ENCODE assay signal across 3 cellular contexts in the genomic region with DNA sequence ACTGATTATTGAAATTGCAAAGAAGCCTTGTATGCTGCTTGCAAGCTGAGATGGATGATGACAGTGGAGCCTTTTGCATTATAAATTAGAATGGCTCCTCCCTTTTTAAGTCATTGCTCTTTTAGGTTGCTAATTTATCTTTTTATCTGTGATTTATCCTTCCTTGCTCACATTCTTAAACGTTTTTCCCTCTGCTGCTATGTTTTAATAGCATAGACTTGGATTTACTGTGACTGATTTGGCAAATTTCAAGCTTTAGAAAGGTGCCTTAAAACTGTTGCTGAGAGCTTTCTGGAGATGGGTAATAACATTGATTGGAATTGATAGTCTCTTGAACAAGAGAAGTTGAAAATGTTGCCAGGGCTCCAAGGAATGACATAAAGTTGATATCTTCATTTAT.
TF ChIP-seq lines count a peak whose summit lies in the region.

No MANE protein-coding gene starts in this region.

TF ChIP-seq in SK-N-SH treated with all-trans-retinoic acid at 6 μM for 48 hours, 23 proteins besides CTCF, POLR2A, EP300 and RAD21:
- TF ChIP-seq PATZ1 (CRISPR knock-in tag; IDR thresholded peaks at IDR 0.05; ENCODE audit: borderline replicate concordance) (no peak), ZC3H10 (CRISPR knock-in tag; IDR thresholded peaks at IDR 0.05) (peak; percentile 79; the same call in 1 of the 2 replicates), TCF4 (CRISPR knock-in tag; IDR thresholded peaks at IDR 0.05; ENCODE audit: borderline replicate concordance) (no peak), CSDC2 (CRISPR knock-in tag; IDR thresholded peaks at IDR 0.05) (no peak), ZNF70 (CRISPR knock-in tag; IDR thresholded peaks at IDR 0.05) (no peak), ZFP30 (CRISPR knock-in tag; IDR thresholded peaks at IDR 0.05) (no peak), ISL1 (CRISPR knock-in tag; IDR thresholded peaks at IDR 0.05) (peak; percentile 29), GLIS3 (CRISPR knock-in tag; IDR thresholded peaks at IDR 0.05) (no peak), OSR1 (CRISPR knock-in tag; IDR thresholded peaks at IDR 0.05) (no peak), BACH2 (CRISPR knock-in tag; IDR thresholded peaks at IDR 0.05; ENCODE audit: borderline replicate concordance) (no peak), TOX (CRISPR knock-in tag; IDR thresholded peaks at IDR 0.05; ENCODE audit: borderline replicate concordance) (peak; percentile 61; the same call in 1 of the 2 replicates)
- TF ChIP-seq, protein P1, sequence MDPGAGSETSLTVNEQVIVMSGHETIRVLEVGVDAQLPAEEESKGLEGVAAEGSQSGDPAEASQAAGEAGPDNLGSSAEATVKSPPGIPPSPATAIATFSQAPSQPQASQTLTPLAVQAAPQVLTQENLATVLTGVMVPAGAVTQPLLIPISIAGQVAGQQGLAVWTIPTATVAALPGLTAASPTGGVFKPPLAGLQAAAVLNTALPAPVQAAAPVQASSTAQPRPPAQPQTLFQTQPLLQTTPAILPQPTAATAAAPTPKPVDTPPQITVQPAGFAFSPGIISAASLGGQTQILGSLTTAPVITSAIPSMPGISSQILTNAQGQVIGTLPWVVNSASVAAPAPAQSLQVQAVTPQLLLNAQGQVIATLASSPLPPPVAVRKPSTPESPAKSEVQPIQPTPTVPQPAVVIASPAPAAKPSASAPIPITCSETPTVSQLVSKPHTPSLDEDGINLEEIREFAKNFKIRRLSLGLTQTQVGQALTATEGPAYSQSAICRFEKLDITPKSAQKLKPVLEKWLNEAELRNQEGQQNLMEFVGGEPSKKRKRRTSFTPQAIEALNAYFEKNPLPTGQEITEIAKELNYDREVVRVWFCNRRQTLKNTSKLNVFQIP (CRISPR knock-in tag; IDR thresholded peaks at IDR 0.05; ENCODE audit: borderline replicate concordance, low read depth): no peak

TF ChIP-seq in SK-N-SH, 30 proteins besides CTCF, POLR2A, EP300 and RAD21 (continued from another document):
- TF ChIP-seq, protein P2, sequence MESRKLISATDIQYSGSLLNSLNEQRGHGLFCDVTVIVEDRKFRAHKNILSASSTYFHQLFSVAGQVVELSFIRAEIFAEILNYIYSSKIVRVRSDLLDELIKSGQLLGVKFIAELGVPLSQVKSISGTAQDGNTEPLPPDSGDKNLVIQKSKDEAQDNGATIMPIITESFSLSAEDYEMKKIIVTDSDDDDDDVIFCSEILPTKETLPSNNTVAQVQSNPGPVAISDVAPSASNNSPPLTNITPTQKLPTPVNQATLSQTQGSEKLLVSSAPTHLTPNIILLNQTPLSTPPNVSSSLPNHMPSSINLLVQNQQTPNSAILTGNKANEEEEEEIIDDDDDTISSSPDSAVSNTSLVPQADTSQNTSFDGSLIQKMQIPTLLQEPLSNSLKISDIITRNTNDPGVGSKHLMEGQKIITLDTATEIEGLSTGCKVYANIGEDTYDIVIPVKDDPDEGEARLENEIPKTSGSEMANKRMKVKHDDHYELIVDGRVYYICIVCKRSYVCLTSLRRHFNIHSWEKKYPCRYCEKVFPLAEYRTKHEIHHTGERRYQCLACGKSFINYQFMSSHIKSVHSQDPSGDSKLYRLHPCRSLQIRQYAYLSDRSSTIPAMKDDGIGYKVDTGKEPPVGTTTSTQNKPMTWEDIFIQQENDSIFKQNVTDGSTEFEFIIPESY (IDR thresholded peaks at IDR 0.05; ENCODE audit: borderline replicate concordance, low read depth): no peak
- no peak for TF ChIP-seq FOSL2 (IDR thresholded peaks at IDR 0.05; ENCODE audit: borderline replicate concordance, low read depth)
- TF ChIP-seq REST (IDR thresholded peaks at IDR 0.05; ENCODE audit: low read depth, low read length): no peak
- no peak for TF ChIP-seq POLR2AphosphoS5 (IDR thresholded peaks at IDR 0.05; ENCODE audit: low read depth, low read length)
- no peak for TF ChIP-seq GATA2 (CRISPR knock-in tag; IDR thresholded peaks at IDR 0.05)
- no peak for TF ChIP-seq RXRA (IDR thresholded peaks at IDR 0.05; ENCODE audit: borderline replicate concordance, low read depth)
- TF ChIP-seq FOXJ3 (CRISPR knock-in tag; IDR thresholded peaks at IDR 0.05): no peak
- TF ChIP-seq JUND (IDR thresholded peaks at IDR 0.05): no peak
- TF ChIP-seq, protein P3, sequence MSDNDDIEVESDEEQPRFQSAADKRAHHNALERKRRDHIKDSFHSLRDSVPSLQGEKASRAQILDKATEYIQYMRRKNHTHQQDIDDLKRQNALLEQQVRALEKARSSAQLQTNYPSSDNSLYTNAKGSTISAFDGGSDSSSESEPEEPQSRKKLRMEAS (IDR thresholded peaks at IDR 0.05; ENCODE audit: low read depth): no peak
- no peak for TF ChIP-seq FOXM1 (IDR thresholded peaks at IDR 0.05; ENCODE audit: low read depth)
- no peak for TF ChIP-seq TCF12 (IDR thresholded peaks at IDR 0.05)
- TF ChIP-seq NRF1 (IDR thresholded peaks at IDR 0.05; ENCODE audit: low read depth, low read length): no peak
- no peak for TF ChIP-seq YY1 (IDR thresholded peaks at IDR 0.05; ENCODE audit: low read depth)
- no peak for TF ChIP-seq TEAD4 (IDR thresholded peaks at IDR 0.05; ENCODE audit: borderline replicate concordance, insufficient read depth)
- no peak for TF ChIP-seq RFX5 (IDR thresholded peaks at IDR 0.05; ENCODE audit: low read length)
- TF ChIP-seq SIN3A (IDR thresholded peaks at IDR 0.05; ENCODE audit: borderline replicate concordance, low read depth, low read length): no peak

TF ChIP-seq in GM23338, 12 proteins besides CTCF, POLR2A, EP300 and RAD21:
- TF ChIP-seq, protein P4, sequence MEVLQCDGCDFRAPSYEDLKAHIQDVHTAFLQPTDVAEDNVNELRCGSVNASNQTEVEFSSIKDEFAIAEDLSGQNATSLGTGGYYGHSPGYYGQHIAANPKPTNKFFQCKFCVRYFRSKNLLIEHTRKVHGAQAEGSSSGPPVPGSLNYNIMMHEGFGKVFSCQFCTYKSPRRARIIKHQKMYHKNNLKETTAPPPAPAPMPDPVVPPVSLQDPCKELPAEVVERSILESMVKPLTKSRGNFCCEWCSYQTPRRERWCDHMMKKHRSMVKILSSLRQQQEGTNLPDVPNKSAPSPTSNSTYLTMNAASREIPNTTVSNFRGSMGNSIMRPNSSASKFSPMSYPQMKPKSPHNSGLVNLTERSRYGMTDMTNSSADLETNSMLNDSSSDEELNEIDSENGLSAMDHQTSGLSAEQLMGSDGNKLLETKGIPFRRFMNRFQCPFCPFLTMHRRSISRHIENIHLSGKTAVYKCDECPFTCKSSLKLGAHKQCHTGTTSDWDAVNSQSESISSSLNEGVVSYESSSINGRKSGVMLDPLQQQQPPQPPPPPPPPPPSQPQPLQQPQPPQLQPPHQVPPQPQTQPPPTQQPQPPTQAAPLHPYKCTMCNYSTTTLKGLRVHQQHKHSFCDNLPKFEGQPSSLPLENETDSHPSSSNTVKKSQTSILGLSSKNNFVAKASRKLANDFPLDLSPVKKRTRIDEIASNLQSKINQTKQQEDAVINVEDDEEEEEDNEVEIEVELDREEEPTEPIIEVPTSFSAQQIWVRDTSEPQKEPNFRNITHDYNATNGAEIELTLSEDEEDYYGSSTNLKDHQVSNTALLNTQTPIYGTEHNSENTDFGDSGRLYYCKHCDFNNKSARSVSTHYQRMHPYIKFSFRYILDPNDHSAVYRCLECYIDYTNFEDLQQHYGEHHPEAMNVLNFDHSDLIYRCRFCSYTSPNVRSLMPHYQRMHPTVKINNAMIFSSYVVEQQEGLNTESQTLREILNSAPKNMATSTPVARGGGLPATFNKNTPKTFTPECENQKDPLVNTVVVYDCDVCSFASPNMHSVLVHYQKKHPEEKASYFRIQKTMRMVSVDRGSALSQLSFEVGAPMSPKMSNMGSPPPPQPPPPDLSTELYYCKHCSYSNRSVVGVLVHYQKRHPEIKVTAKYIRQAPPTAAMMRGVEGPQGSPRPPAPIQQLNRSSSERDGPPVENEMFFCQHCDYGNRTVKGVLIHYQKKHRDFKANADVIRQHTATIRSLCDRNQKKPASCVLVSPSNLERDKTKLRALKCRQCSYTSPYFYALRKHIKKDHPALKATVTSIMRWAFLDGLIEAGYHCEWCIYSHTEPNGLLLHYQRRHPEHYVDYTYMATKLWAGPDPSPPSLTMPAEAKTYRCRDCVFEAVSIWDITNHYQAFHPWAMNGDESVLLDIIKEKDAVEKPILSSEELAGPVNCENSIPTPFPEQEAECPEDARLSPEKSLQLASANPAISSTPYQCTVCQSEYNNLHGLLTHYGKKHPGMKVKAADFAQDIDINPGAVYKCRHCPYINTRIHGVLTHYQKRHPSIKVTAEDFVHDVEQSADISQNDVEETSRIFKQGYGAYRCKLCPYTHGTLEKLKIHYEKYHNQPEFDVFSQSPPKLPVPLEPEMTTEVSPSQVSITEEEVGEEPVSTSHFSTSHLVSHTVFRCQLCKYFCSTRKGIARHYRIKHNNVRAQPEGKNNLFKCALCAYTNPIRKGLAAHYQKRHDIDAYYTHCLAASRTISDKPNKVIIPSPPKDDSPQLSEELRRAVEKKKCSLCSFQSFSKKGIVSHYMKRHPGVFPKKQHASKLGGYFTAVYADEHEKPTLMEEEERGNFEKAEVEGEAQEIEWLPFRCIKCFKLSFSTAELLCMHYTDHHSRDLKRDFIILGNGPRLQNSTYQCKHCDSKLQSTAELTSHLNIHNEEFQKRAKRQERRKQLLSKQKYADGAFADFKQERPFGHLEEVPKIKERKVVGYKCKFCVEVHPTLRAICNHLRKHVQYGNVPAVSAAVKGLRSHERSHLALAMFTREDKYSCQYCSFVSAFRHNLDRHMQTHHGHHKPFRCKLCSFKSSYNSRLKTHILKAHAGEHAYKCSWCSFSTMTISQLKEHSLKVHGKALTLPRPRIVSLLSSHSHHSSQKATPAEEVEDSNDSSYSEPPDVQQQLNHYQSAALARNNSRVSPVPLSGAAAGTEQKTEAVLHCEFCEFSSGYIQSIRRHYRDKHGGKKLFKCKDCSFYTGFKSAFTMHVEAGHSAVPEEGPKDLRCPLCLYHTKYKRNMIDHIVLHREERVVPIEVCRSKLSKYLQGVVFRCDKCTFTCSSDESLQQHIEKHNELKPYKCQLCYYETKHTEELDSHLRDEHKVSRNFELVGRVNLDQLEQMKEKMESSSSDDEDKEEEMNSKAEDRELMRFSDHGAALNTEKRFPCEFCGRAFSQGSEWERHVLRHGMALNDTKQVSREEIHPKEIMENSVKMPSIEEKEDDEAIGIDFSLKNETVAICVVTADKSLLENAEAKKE (CRISPR knock-in tag; IDR thresholded peaks at IDR 0.05): no peak
- TF ChIP-seq NANOG (IDR thresholded peaks at IDR 0.05; ENCODE audit: borderline replicate concordance): no peak
- no peak for TF ChIP-seq ZNF114 (CRISPR knock-in tag; IDR thresholded peaks at IDR 0.05)
- no peak for TF ChIP-seq POLR2AphosphoS5 (IDR thresholded peaks at IDR 0.05; ENCODE audit: low read depth)
- TF ChIP-seq EZH2phosphoT487 (IDR thresholded peaks at IDR 0.05; ENCODE audit: unreplicated experiment): no peak
- TF ChIP-seq STAT1 (IDR thresholded peaks at IDR 0.05; ENCODE audit: unreplicated experiment): no peak
- no peak for TF ChIP-seq CREB1 (CRISPR knock-in tag; IDR thresholded peaks at IDR 0.05; ENCODE audit: low read depth)
- TF ChIP-seq ZNF331 (CRISPR knock-in tag; IDR thresholded peaks at IDR 0.05; ENCODE audit: low read depth): no peak
